15 cellular contexts compared by ENCODE assay signal in genomic region chr7:107996072-107996824, GRCh38. TPM values are rescaled to one million over a fixed set of nuclear protein-coding genes. Genes with fewer than 3 reads are reported as not detected.
DNase-seq lines count a peak whose midpoint lies in the region; TF ChIP-seq lines count a peak whose summit lies in the region.
"Had no signal": no experiment of that assay in that cellular context is flagged by ENCODE, and none has a peak within 500 bp of the region (broad histone marks: within the 10 kb centered on the region; RNA-seq: fewer than 3 reads in every experiment).

No MANE protein-coding gene starts in this region.

- no peaks in the 10 kb centered on the region for H3K9me2 ChIP-seq in GM23248 (ENCODE audit: insufficient read depth)

- no peak overlapping the region for H2AFZ ChIP-seq in GM23248

- WGBS in GM23248 (ENCODE audit: low coverage in 1 of 2, low lambda C conversion rate in 2 of 2, missing lambda C conversion rate in 2 of 2), 2 experiments, result 72% methylated on average over 6 of the region's 6 CpGs

- peak overlapping the region; percentile 15; the same call in 1 of the 2 replicates for H3K4me3 ChIP-seq in GM23248
- peak overlapping the region; percentile 69 for H3K4me3 ChIP-seq in SK-N-MC
- H3K4me3 ChIP-seq in fibroblast of pulmonary artery (replicated peaks; ENCODE audit: low read depth, low read length), result peak overlapping the region; percentile 31
- H3K4me3 ChIP-seq: gastrocnemius medialis had no signal

- peak overlapping the region; percentile 61 for H3K4me2 ChIP-seq in GM23248 (ENCODE audit: unreplicated experiment)

- in situ Hi-C loops in GM23248 (cut with MboI) (no loop called here), GM13976 (cut with MboI; ENCODE audit: low sequenced_read_pairs, unreplicated experiment) (no loop called here)

- H3F3A ChIP-seq in GM23248 (ENCODE audit: insufficient read depth), result peaks cover 68% of the 10 kb centered on the region

- H3K36me3 ChIP-seq in GM23248 (ENCODE audit: low read depth) (peaks cover 32% of the 10 kb centered on the region), SK-N-MC (ENCODE audit: insufficient read depth, low read length) (peaks cover 79% of the 10 kb centered on the region)
- H3K36me3 ChIP-seq: gastrocnemius medialis had no signal

- TF ChIP-seq CTCF in fibroblast of pulmonary artery (IDR thresholded peaks at IDR 0.05; ENCODE audit: low read length, missing control alignments) (no peak), GM13976 (IDR thresholded peaks at IDR 0.05; ENCODE audit: borderline replicate concordance, control extremely low read depth, extremely low read depth, insufficient read depth, missing control alignments) (no peak)

- H3K4me1 ChIP-seq in GM23248 (ENCODE audit: insufficient read depth), result peaks cover 76% of the 10 kb centered on the region

- H3K9ac ChIP-seq in GM23248 (peak overlapping the region; percentile 28; the same call in 1 of the 2 replicates), SK-N-MC (ENCODE audit: insufficient read length) (no peak overlapping the region)

- DNase-seq in GM23248 (peak; percentile 65), SK-N-MC (ENCODE audit: low read depth, low spot score) (no peak), fibroblast of pulmonary artery (ENCODE audit: low read depth) (no peak), renal cortical epithelial cell (ENCODE audit: low read depth) (peak; percentile 57), Kasumi-1 (lab: John Stamatoyannopoulos, UW) (no peak), GM13976 (ENCODE audit: low spot score) (no peak), T-helper 2 cell (no peak)
- no peak for DNase-seq in activated CD4-positive, alpha-beta T cell treated with anti-CD3 and anti-CD28 coated beads, Interleukin-2, amount 50 U/mL, for 1 hour
- DNase-seq: activated CD8-positive, alpha-beta memory T cell treated with anti-CD3 and anti-CD28 coated beads, Interleukin-2, amount 50 U/mL, for 4 hours; anterior cingulate cortex; gastrocnemius medialis; NCI-H1092 treated with DMSO at 0.1 percent for 48 hours; NK-92 treated with Interleukin-12 subunit alpha and Interleukin-12 subunit beta, amount 100 ng/mL, for 24 hours; stimulated activated naive CD8-positive, alpha-beta T cell treated with anti-CD3 and anti-CD28 coated beads, Interleukin-15, amount 100 ng/mL, for 72 hours; T-helper 9 cell had no signal

- H3K9me3 ChIP-seq in GM23248 (ENCODE audit: low read depth), result no peaks in the 10 kb centered on the region
- H3K9me3 ChIP-seq in SK-N-MC (ENCODE audit: low read depth, low read length), result no peaks in the 10 kb centered on the region
- H3K9me3 ChIP-seq: gastrocnemius medialis had no signal

- H3K27ac ChIP-seq in GM23248 (peak overlapping the region; percentile 71), SK-N-MC (peak overlapping the region; percentile 93)

- no peaks in the 10 kb centered on the region for H3K27me3 ChIP-seq in GM23248 (replicated peaks; ENCODE audit: insufficient read depth)

- no peaks in the 10 kb centered on the region for H4K20me1 ChIP-seq in GM23248 (ENCODE audit: insufficient read depth)

- H3K79me2 ChIP-seq in GM23248 (ENCODE audit: insufficient read depth), result peaks cover 37% of the 10 kb centered on the region

RNA-seq across cellular contexts. Expression of gene LAMB1, which starts 6.7 kb away (rescaled TPM):
- total RNA-seq in GM23248 (2014; rRNA removed; shearing (Covaris generic)), result 135 and 166 TPM in 2 replicates
- polyA plus RNA-seq in GM23248 (2016; fragmentation: Nextera tagmentation; extraction: Ambion mirVana), result 107 and 108 TPM in 2 replicates
- 188 and 329 TPM in 2 replicates for total RNA-seq in renal cortical epithelial cell

Comparison
In these comparisons a context has a peak if more than half of its experiments do, and no peak if none do; other contexts are left out.
1. DNase-seq: peak in GM23248 (single experiment) and renal cortical epithelial cell (single experiment); none in SK-N-MC (single experiment), fibroblast of pulmonary artery (single experiment), activated CD4-positive, alpha-beta T cell treated with anti-CD3 and anti-CD28 coated beads, Interleukin-2, amount 50 U/mL, for 1 hour (single experiment), Kasumi-1 (0 of 2), GM13976 (single experiment) and T-helper 2 cell (0 of 5).
2. H3K4me3 ChIP-seq: peak in every context shown above with its lines; median percentile 69 in SK-N-MC; 31 in fibroblast of pulmonary artery; 15 in GM23248.